Comparison of ENCODE assay signal across 9 cellular contexts in the genomic region with DNA sequence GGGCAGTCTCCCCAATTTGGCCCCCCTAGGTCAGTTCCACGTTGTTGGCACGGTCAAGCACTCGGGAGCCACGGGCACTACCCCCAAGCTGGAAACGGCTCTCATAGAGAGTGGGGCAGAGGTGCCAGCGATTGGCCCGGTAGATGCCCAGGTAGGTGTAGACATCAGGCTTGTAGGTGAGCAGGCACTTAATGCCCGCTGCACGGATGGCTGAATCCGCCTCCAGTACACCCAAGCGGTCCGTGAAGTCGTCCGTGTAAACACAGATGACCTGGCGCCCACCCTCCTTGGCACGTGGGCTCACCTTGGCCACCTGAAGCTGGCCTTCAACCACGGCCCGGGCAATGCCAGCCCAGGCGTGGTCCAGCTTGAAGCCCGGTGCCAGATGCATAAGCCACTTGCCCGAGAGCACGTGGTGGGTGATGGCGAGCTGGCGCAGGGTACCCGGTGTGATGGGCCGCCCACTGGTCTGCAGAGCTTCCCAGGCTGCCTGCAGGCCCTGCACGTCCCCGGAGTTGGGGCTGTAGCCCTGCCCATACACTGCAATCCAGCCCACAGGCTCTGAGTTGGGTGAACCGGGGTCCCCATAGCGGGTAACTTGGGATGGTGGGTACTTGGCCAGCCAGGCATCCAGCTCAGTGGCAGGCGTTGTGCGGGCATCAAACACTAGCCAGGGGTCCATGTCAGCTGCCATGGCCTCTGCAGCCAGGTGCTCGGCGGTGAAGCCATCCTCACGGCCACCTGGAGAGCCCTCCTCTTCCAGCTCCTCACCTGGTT. TPM values are rescaled to one million over a fixed set of nuclear protein-coding genes. Genes with fewer than 3 reads are reported as not detected.
DNase-seq lines count a peak whose midpoint lies in the region; ATAC-seq and TF ChIP-seq lines count a peak whose summit lies in the region.
"Had no signal": no experiment of that assay in that cellular context is flagged by ENCODE, and none has a peak within 500 bp of the region (broad histone marks: within the 10 kb centered on the region; RNA-seq: fewer than 3 reads in every experiment).

No MANE protein-coding gene starts in this region.

- H2AFZ ChIP-seq in mammary epithelial cell (ENCODE audit: low read depth, low read length) = no peak overlapping the region

- dilution Hi-C loops in mammary epithelial cell (cut with HindIII; ENCODE audit: low sequenced_read_pairs) = no loop called here

- 57% methylated on average over 24 of the region's 35 CpGs for WGBS in mammary epithelial cell (ENCODE audit: low coverage, missing lambda C conversion rate)
- WGBS in mesodermal cell (ENCODE audit: insufficient coverage in 2 of 2), 2 experiments = 95 to 96% methylated on average over 30 to 35 of the region's 35 CpGs

- ATAC-seq in Right ventricle myocardium inferior = no peak

- TF ChIP-seq POLR2A in uterus (IDR thresholded peaks at IDR 0.05) = no peak

- no peak for TF ChIP-seq CTCF in cardiac muscle cell (IDR thresholded peaks at IDR 0.05; ENCODE audit: low read depth, low read length)
- TF ChIP-seq CTCF in mammary epithelial cell (conservative IDR thresholded peaks at IDR 0.05 in 1 of 2, IDR thresholded peaks at IDR 0.05 in 1 of 2; ENCODE audit: extremely low read depth in 1 of 2, insufficient read depth in 1 of 2, low read depth in 1 of 2, low read length in 2 of 2) = no peak
- no peak for TF ChIP-seq CTCF in uterus (IDR thresholded peaks at IDR 0.05)

- no TSS peak for BruUV-seq in mammary epithelial cell (replicated peaks; lab: Mats Ljungman, UMichigan)

- peaks cover 3% of the 10 kb centered on the region for H3K36me3 ChIP-seq in cardiac muscle cell
- no peaks in the 10 kb centered on the region for H3K36me3 ChIP-seq in mammary epithelial cell (ENCODE audit: insufficient read depth, low read length)
- H3K36me3 ChIP-seq in mesodermal cell (ENCODE audit: control insufficient read depth, insufficient read depth, low read length) = peaks cover 38% of the 10 kb centered on the region
- no peaks in the 10 kb centered on the region for H3K36me3 ChIP-seq in uterus

- CTCF ChIA-PET in mammary epithelial cell (lab: Charles Lee; ENCODE audit: low non-redundant PET) = no interaction called here

- in situ Hi-C loops in mammary epithelial cell (cut with MboI; ENCODE audit: low sequenced_read_pairs in 2 of 2) = no loop called here

- H3K9me3 ChIP-seq in cardiac muscle cell (ENCODE audit: low read depth) (no peaks in the 10 kb centered on the region), mammary epithelial cell (replicated peaks; ENCODE audit: insufficient read depth, low read length) (no peaks in the 10 kb centered on the region), mesodermal cell (ENCODE audit: control insufficient read depth, low read length) (no peaks in the 10 kb centered on the region), uterus (no peaks in the 10 kb centered on the region)

- H3K4me3 ChIP-seq in cardiac muscle cell (peak overlapping the region; percentile 73), mammary epithelial cell (replicated peaks in 1 of 3; ENCODE audit: insufficient read depth in 1 of 3, low read depth in 2 of 3, low read length in 3 of 3) (peak overlapping the region; percentile 64 to 73 (median 68)), mesodermal cell (ENCODE audit: extremely low read depth, insufficient read depth, low read length, poor library complexity, severe bottlenecking) (peak overlapping the region; percentile 97), uterus (peak overlapping the region; percentile 90 to 98)

- H3K4me1 ChIP-seq in cardiac muscle cell (ENCODE audit: low read depth) (peaks cover 4% of the 10 kb centered on the region), mammary epithelial cell (ENCODE audit: insufficient read depth, low read length) (peaks cover 75% of the 10 kb centered on the region), mesodermal cell (ENCODE audit: control insufficient read depth, insufficient read depth, low read length, poor library complexity, severe bottlenecking) (peaks cover 52% of the 10 kb centered on the region), uterus (peaks cover 23 to 39% of the 10 kb centered on the region in 2 donors)

- no peaks in the 10 kb centered on the region for H3K27me3 ChIP-seq in cardiac muscle cell
- no peaks in the 10 kb centered on the region for H3K27me3 ChIP-seq in mammary epithelial cell (ENCODE audit: insufficient read depth, low read length)
- H3K27me3 ChIP-seq in uterus = no peaks in the 10 kb centered on the region

- intact Hi-C loops in Right ventricle myocardium inferior (cut with DNase I) = loop anchor here (2.0 kb wide), 1 partner anchor 59 kb away; a partner anchor contains a TSS
- intact Hi-C loops in mammary epithelial cell (cut with micrococcal nuclease) = loop anchor here (5.0 kb wide), 1 partner anchor 255 kb away; a partner anchor contains a TSS
- intact Hi-C loops in uterus (cut with DNase I; ENCODE audit: low total_unique reads) = no loop called here

- peak overlapping the region; percentile 92 for H3K4me2 ChIP-seq in mammary epithelial cell (ENCODE audit: insufficient read depth, low read depth, low read length)

- no peaks in the 10 kb centered on the region for H4K20me1 ChIP-seq in mammary epithelial cell (ENCODE audit: insufficient read depth, low read length)

- peaks cover 73% of the 10 kb centered on the region for H3K79me2 ChIP-seq in mammary epithelial cell (ENCODE audit: insufficient read depth, low read length)

- no peak for DNase-seq in cardiac muscle cell (ENCODE audit: low read depth in 1 of 2, low spot score in 1 of 2)
- DNase-seq in Right ventricle myocardium inferior (ENCODE audit: missing footprints) = no peak
- DNase-seq in mammary epithelial cell = no peak
- DNase-seq in uterus = peak; percentile 34 to 39
- DNase-seq in globus pallidus (ENCODE audit: low spot score) = no peak
- no peak for DNase-seq in D341Med (ENCODE audit: low spot score)
- no peak for DNase-seq in NCI-H2196 treated with DMSO at 0.1 percent for 48 hours (lab: John Stamatoyannopoulos, UW; ENCODE audit: unreplicated experiment)

- no peak overlapping the region for H3K27ac ChIP-seq in cardiac muscle cell
- peak overlapping the region; percentile 92 for H3K27ac ChIP-seq in mammary epithelial cell (ENCODE audit: insufficient read depth, low read depth, low read length)
- H3K27ac ChIP-seq in mesodermal cell (ENCODE audit: low read depth, low read length, severe bottlenecking) = peak overlapping the region; percentile 98
- peak overlapping the region; percentile 94 to 97 for H3K27ac ChIP-seq in uterus

- H3K9ac ChIP-seq in mammary epithelial cell (ENCODE audit: insufficient read depth, low read length) = peak overlapping the region; percentile 76

RNA-seq across cellular contexts. Expression of a gene that starts 1.2 kb away (rescaled TPM):
- total RNA-seq in cardiac muscle cell (34.7 and 39.5 TPM in 2 replicates), Right ventricle myocardium inferior (38.5 TPM), mammary epithelial cell (10 to 100 TPM in 1 of 2 donors, 1 to 10 TPM in 1; 9.8 to 53.4 TPM), uterus (10 to 100 TPM; 11.5 to 53.0 (median 29.7) TPM)
- polyA plus RNA-seq in cardiac muscle cell (73.1 and 86.5 TPM in 2 replicates), mammary epithelial cell (33.9 TPM)
- polyA minus RNA-seq in mammary epithelial cell = 34.5 TPM
- polyA plus RNA-seq in mesodermal cell (2013, experiment 1 of 2) = 38.1 TPM
- 32.2 TPM for polyA plus RNA-seq in mesodermal cell (2013, experiment 2 of 2)

RNA-seq across cellular contexts. Expression of a gene that starts 1.6 kb away (rescaled TPM):
- total RNA-seq in cardiac muscle cell (257 and 264 TPM in 2 replicates), Right ventricle myocardium inferior (110 TPM), mammary epithelial cell (100 to 1,000 TPM; 121 to 396 TPM), uterus (10 to 100 TPM in 3 of 4 donors, 1 to 10 TPM in 1; 9.2 to 83.0 (median 60.6) TPM)
- polyA plus RNA-seq in cardiac muscle cell (230 and 288 TPM in 2 replicates), mammary epithelial cell (262 TPM)
- 99.5 TPM for polyA minus RNA-seq in mammary epithelial cell
- polyA plus RNA-seq in mesodermal cell (2013, experiment 1 of 2) = 160 TPM
- 120 TPM for polyA plus RNA-seq in mesodermal cell (2013, experiment 2 of 2)

RNA-seq across cellular contexts. Expression of a gene that starts 17.4 kb away (rescaled TPM):
- total RNA-seq in cardiac muscle cell (0.21 TPM in 1 of 2 replicates, not detected in the other), Right ventricle myocardium inferior (0.27 TPM), mammary epithelial cell (100 to 1,000 TPM in 1 of 2 donors, 10 to 100 TPM in 1; 12.5 to 275 TPM), uterus (1 to 10 TPM in 2 of 4 donors, not detected in 2; 2.9 to 3.9 TPM)
- polyA plus RNA-seq in cardiac muscle cell (0.60 TPM in 1 of 2 replicates, not detected in the other), mammary epithelial cell (31.6 TPM)
- polyA minus RNA-seq in mammary epithelial cell = 236 TPM
- 14.7 TPM for polyA plus RNA-seq in mesodermal cell (2013, experiment 1 of 2)
- 13.0 TPM for polyA plus RNA-seq in mesodermal cell (2013, experiment 2 of 2)

RNA-seq across cellular contexts. Expression of a gene that starts 27.1 kb away (rescaled TPM):
- total RNA-seq in cardiac muscle cell (67.3 and 80.2 TPM in 2 replicates), Right ventricle myocardium inferior (29.6 TPM), mammary epithelial cell (10 to 100 TPM in 1 of 2 donors, 1 to 10 TPM in 1; 7.5 to 21.8 TPM), uterus (100 to 1,000 TPM in 1 of 4 donors, 10 to 100 TPM in 3; 22.3 to 141 (median 54.5) TPM)
- polyA plus RNA-seq in cardiac muscle cell (83.4 and 96.5 TPM in 2 replicates), mammary epithelial cell (12.0 TPM)
- 1.3 TPM for polyA minus RNA-seq in mammary epithelial cell
- polyA plus RNA-seq in mesodermal cell (2013, experiment 1 of 2) = 22.8 TPM
- 20.5 TPM for polyA plus RNA-seq in mesodermal cell (2013, experiment 2 of 2)

RNA-seq across cellular contexts. Expression of a gene that starts 27.7 kb away (rescaled TPM):
- 1.0 TPM in 1 of 2 replicates, not detected in the other for total RNA-seq in cardiac muscle cell
- polyA plus RNA-seq in cardiac muscle cell = 0.25 and 1.1 TPM in 2 replicates
- not detected for total RNA-seq in Right ventricle myocardium inferior
- not detected for total RNA-seq in mammary epithelial cell
- not detected for polyA plus RNA-seq in mammary epithelial cell
- polyA minus RNA-seq in mammary epithelial cell = not detected
- 1.1 TPM for polyA plus RNA-seq in mesodermal cell (2013, experiment 1 of 2)
- 0.46 TPM for polyA plus RNA-seq in mesodermal cell (2013, experiment 2 of 2)
- total RNA-seq in uterus = not detected
- total RNA-seq: RPMI7951 had no signal

Comparison
In these comparisons a context has a peak if more than half of its experiments do, and no peak if none do; other contexts are left out.
1. DNase-seq: peak in uterus (2 of 2); none in cardiac muscle cell (0 of 2), Right ventricle myocardium inferior (single experiment), mammary epithelial cell (single experiment), globus pallidus (single experiment), D341Med (single experiment) and NCI-H2196 treated with DMSO at 0.1 percent for 48 hours (single experiment).
2. Peak in every context shown above with its lines, with median percentiles within 50 percentile points of each other: H3K4me3 ChIP-seq.